In the genomic region with DNA sequence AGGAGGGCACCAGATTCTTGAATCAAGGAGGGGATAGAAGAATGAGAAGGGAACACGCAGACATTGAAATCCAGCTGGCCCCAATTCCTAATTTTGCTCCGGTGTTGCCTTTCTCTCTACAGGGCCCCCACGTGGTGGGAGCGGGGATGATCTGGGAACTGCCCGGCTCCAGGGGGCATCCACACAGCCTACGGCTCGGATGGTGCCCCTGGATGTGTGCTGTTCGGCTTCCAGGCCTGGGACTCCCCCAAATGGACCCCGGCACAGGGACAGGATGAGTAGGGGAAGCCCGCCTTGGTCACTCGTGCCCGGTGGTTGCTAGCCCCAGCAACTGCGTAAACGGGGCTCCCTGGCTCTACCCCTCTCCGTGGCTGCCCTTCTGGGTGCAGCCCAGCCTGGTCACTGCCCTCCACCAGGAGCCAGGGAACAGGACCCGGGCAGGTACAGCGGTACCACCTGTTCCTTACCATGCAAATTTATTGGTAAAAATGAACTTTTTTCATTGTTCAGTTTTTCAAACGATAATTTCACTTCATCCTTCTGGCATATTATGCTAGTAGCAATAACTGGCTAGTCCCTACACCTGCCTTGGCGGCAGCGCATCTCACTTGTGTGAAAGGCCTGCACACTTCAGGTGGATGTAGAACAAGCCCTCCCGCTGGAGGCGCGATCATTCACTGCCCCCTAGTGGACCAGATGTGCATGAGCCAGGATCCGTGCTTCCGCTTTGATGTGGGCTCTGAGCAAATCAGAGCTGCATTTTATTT, we compare ENCODE assay signal across 8 cellular contexts.
A peak's percentile ranks its signal among the peaks of the same experiment; 100 is the strongest.
DNase-seq lines count a peak whose midpoint lies in the region; ATAC-seq lines count a peak whose summit lies in the region.

No MANE protein-coding gene starts in this region.

- peak overlapping the region in 2 of 3 donors; percentile 67 to 69 for H3K27ac Mint-ChIP-seq in CD4-positive, CD25-positive, alpha-beta regulatory T cell
- H3K27ac Mint-ChIP-seq in activated CD4-positive, alpha-beta memory T cell treated with anti-CD3 and anti-CD28 coated beads, Interleukin-2, amount 10 ng/mL, durations not matched to agents 7 days and 5 days: peak overlapping the region; percentile 86
- H3K27ac Mint-ChIP-seq in memory B cell: no peak overlapping the region

- peak overlapping the region; percentile 35 for H3K4me3 ChIP-seq in CD4-positive, CD25-positive, alpha-beta regulatory T cell (ENCODE audit: low read depth, low read length)

- H3K27me3 Mint-ChIP-seq in CD4-positive, CD25-positive, alpha-beta regulatory T cell: peaks cover 6% of the 10 kb centered on the region
- H3K27me3 Mint-ChIP-seq in activated CD4-positive, alpha-beta memory T cell treated with anti-CD3 and anti-CD28 coated beads, Interleukin-2, amount 10 ng/mL, durations not matched to agents 7 days and 5 days: peaks cover 32% of the 10 kb centered on the region
- H3K27me3 Mint-ChIP-seq in memory B cell: peaks cover 23% of the 10 kb centered on the region

- H3K27me3 ChIP-seq in CD4-positive, CD25-positive, alpha-beta regulatory T cell (ENCODE audit: control insufficient read depth, insufficient read depth, low read length): no peaks in the 10 kb centered on the region

- H3K36me3 ChIP-seq in CD4-positive, CD25-positive, alpha-beta regulatory T cell (ENCODE audit: control insufficient read depth, insufficient read depth, low read length): no peaks in the 10 kb centered on the region

- no peaks in the 10 kb centered on the region for H3K9me3 Mint-ChIP-seq in CD4-positive, CD25-positive, alpha-beta regulatory T cell
- no peaks in the 10 kb centered on the region for H3K9me3 Mint-ChIP-seq in activated CD4-positive, alpha-beta memory T cell treated with anti-CD3 and anti-CD28 coated beads, Interleukin-2, amount 10 ng/mL, durations not matched to agents 7 days and 5 days
- no peaks in the 10 kb centered on the region for H3K9me3 Mint-ChIP-seq in memory B cell

- POLR2A ChIA-PET in activated CD4-positive, alpha-beta memory T cell treated with anti-CD3 and anti-CD28 coated beads, Interleukin-2, amount 10 ng/mL, durations not matched to agents 7 days and 5 days (lab: Charles Lee): interaction anchor here (0.7 to 2.5 kb wide), 9 partner anchors 13 to 270 kb away, joined by 3 to 15 read pairs (median 3); partner anchors contain the start of genes B3GLCT and HSPH1

- peak; percentile 85 to 86 for ATAC-seq in CD4-positive, CD25-positive, alpha-beta regulatory T cell (ENCODE audit: low read depth in 2 of 2)
- ATAC-seq in GM19397 (IDR thresholded peaks at IDR 0.05; ENCODE audit: unreplicated experiment) (peak; percentile 95), HG03469 (IDR thresholded peaks at IDR 0.05; ENCODE audit: unreplicated experiment) (peak; percentile 58), memory B cell (ENCODE audit: low read depth) (peak; percentile 97)

- H3K4me1 ChIP-seq in CD4-positive, CD25-positive, alpha-beta regulatory T cell (ENCODE audit: control insufficient read depth, insufficient read depth, low read length, poor library complexity, severe bottlenecking): peaks cover 34% of the 10 kb centered on the region

- CTCF ChIA-PET in activated CD4-positive, alpha-beta memory T cell treated with anti-CD3 and anti-CD28 coated beads, Interleukin-2, amount 10 ng/mL, durations not matched to agents 7 days and 5 days (lab: Charles Lee): interaction anchor here (0.5 to 7.6 kb wide), 41 partner anchors 9 to 929 kb away, joined by 3 to 43 read pairs (median 4); no protein-coding TSS in a partner anchor

- H3K9me3 ChIP-seq in CD4-positive, CD25-positive, alpha-beta regulatory T cell (ENCODE audit: control insufficient read depth in 2 of 2, low read length in 2 of 2): no peaks in the 10 kb centered on the region

- H3K4me3 Mint-ChIP-seq in CD4-positive, CD25-positive, alpha-beta regulatory T cell: peak overlapping the region in 3 of 4 donors; percentile 4 to 68 (median 7)
- H3K4me3 Mint-ChIP-seq in activated CD4-positive, alpha-beta memory T cell treated with anti-CD3 and anti-CD28 coated beads, Interleukin-2, amount 10 ng/mL, durations not matched to agents 7 days and 5 days: no peak overlapping the region
- peak overlapping the region; percentile 24 for H3K4me3 Mint-ChIP-seq in memory B cell

- DNase-seq in CD4-positive, CD25-positive, alpha-beta regulatory T cell: peak; percentile 59 to 92 (median 76)
- DNase-seq in NCI-H82 treated with DMSO at 0.1 percent for 48 hours (lab: John Stamatoyannopoulos, UW; ENCODE audit: unreplicated experiment) (peak; percentile 30), ecto neural progenitor cell (ENCODE audit: low spot score) (peak; percentile 83), memory B cell (ENCODE audit: low spot score in 2 of 2) (peak; percentile 68 to 76)
- peak; percentile 87 for DNase-seq in activated CD4-positive, alpha-beta memory T cell treated with anti-CD3 and anti-CD28 coated beads, Interleukin-2, amount 10 ng/mL, durations not matched to agents 7 days and 5 days
- peak; percentile 53 to 63 for DNase-seq in stimulated activated CD8-positive, alpha-beta memory T cell treated with anti-CD3 and anti-CD28 coated beads, Interleukin-15, amount 100 ng/mL, for 4 hours (ENCODE audit: low read depth in 2 of 2)

- no peak overlapping the region for H3K27ac ChIP-seq in CD4-positive, CD25-positive, alpha-beta regulatory T cell (ENCODE audit: insufficient read depth, low read length, poor library complexity, severe bottlenecking)

- H3K4me1 Mint-ChIP-seq in CD4-positive, CD25-positive, alpha-beta regulatory T cell: peaks cover 7 to 23% (median 16%) of the 10 kb centered on the region in 4 donors
- peaks cover 43% of the 10 kb centered on the region for H3K4me1 Mint-ChIP-seq in activated CD4-positive, alpha-beta memory T cell treated with anti-CD3 and anti-CD28 coated beads, Interleukin-2, amount 10 ng/mL, durations not matched to agents 7 days and 5 days
- peaks cover 15% of the 10 kb centered on the region for H3K4me1 Mint-ChIP-seq in memory B cell

- H3K36me3 Mint-ChIP-seq in CD4-positive, CD25-positive, alpha-beta regulatory T cell: no peaks in the 10 kb centered on the region
- peaks cover 6% of the 10 kb centered on the region for H3K36me3 Mint-ChIP-seq in activated CD4-positive, alpha-beta memory T cell treated with anti-CD3 and anti-CD28 coated beads, Interleukin-2, amount 10 ng/mL, durations not matched to agents 7 days and 5 days (ENCODE audit: low read depth)
- no peaks in the 10 kb centered on the region for H3K36me3 Mint-ChIP-seq in memory B cell

Comparison
In these comparisons a context has a peak if more than half of its experiments do, and no peak if none do; other contexts are left out.
1. DNase-seq: peak in every context shown above with its lines; median percentile 87 in activated CD4-positive, alpha-beta memory T cell treated with anti-CD3 and anti-CD28 coated beads, Interleukin-2, amount 10 ng/mL, durations not matched to agents 7 days and 5 days; 83 in ecto neural progenitor cell; 76 in CD4-positive, CD25-positive, alpha-beta regulatory T cell; 72 in memory B cell; 58 in stimulated activated CD8-positive, alpha-beta memory T cell treated with anti-CD3 and anti-CD28 coated beads, Interleukin-15, amount 100 ng/mL, for 4 hours; 30 in NCI-H82 treated with DMSO at 0.1 percent for 48 hours.